ENCODE assay signal across 15 cellular contexts in genomic region chr9:112796485-112796884, GRCh38. TPM values are rescaled to one million over a fixed set of nuclear protein-coding genes. Genes with fewer than 3 reads are reported as not detected.
DNase-seq lines count a peak whose midpoint lies in the region; ATAC-seq and TF ChIP-seq lines count a peak whose summit lies in the region.
"Had no signal": no experiment of that assay in that cellular context is flagged by ENCODE, and none has a peak within 500 bp of the region (broad histone marks: within the 10 kb centered on the region; RNA-seq: fewer than 3 reads in every experiment).

No MANE protein-coding gene starts in this region.

- no peaks in the 10 kb centered on the region for H3K36me3 ChIP-seq in HAP-1 (replicated peaks)

- no peaks in the 10 kb centered on the region for H3K27me3 Mint-ChIP-seq in chondrocyte (ENCODE audit: low read depth)
- no peaks in the 10 kb centered on the region for H3K27me3 Mint-ChIP-seq in nephron (ENCODE audit: low read depth)
- H3K27me3 Mint-ChIP-seq: CD4-positive, alpha-beta memory T cell had no signal

- H3K4me3 Mint-ChIP-seq in chondrocyte (ENCODE audit: unreplicated experiment) = no peak overlapping the region
- no peak overlapping the region for H3K4me3 Mint-ChIP-seq in nephron
- H3K4me3 Mint-ChIP-seq: CD4-positive, alpha-beta memory T cell; GM23338 had no signal

- no peak for TF ChIP-seq RAD21 in Ishikawa (IDR thresholded peaks at IDR 0.05; ENCODE audit: low read depth)

- peaks cover 34% of the 10 kb centered on the region for H3K4me1 Mint-ChIP-seq in chondrocyte (ENCODE audit: low read depth)
- H3K4me1 Mint-ChIP-seq in nephron = peaks cover 18% of the 10 kb centered on the region
- H3K4me1 Mint-ChIP-seq: GM23338 had no signal

- TF ChIP-seq EP300 in Ishikawa (IDR thresholded peaks at IDR 0.05; ENCODE audit: borderline replicate concordance) = no peak

- no peak for ATAC-seq in HG03175 (IDR thresholded peaks at IDR 0.05; ENCODE audit: unreplicated experiment)
- ATAC-seq: GM23338 had no signal

- H3K27ac Mint-ChIP-seq in chondrocyte (ENCODE audit: unreplicated experiment) = peak overlapping the region; percentile 64
- H3K27ac Mint-ChIP-seq in nephron = peak overlapping the region; percentile 25 to 45 (median 39)
- H3K27ac Mint-ChIP-seq: GM23338 had no signal

- H3K36me3 Mint-ChIP-seq in chondrocyte (ENCODE audit: low read depth) = no peaks in the 10 kb centered on the region
- no peaks in the 10 kb centered on the region for H3K36me3 Mint-ChIP-seq in nephron (ENCODE audit: low read depth)
- H3K36me3 Mint-ChIP-seq: CD4-positive, alpha-beta memory T cell had no signal

- in situ Hi-C loops in HAP-1 (cut with MboI; ENCODE audit: low sequenced_read_pairs) = no loop called here

- no peaks in the 10 kb centered on the region for H3K27me3 ChIP-seq in HAP-1 (ENCODE audit: low read depth)

- TF ChIP-seq CTCF in chondrocyte (IDR thresholded peaks at IDR 0.05) = no peak
- TF ChIP-seq CTCF in nephron (IDR thresholded peaks at IDR 0.05; ENCODE audit: unreplicated experiment in 3 of 3) = no peak

- no peaks in the 10 kb centered on the region for H3K9me3 Mint-ChIP-seq in chondrocyte (ENCODE audit: low read depth)
- no peaks in the 10 kb centered on the region for H3K9me3 Mint-ChIP-seq in nephron
- H3K9me3 Mint-ChIP-seq: CD4-positive, alpha-beta memory T cell had no signal

- H3K9me3 ChIP-seq in HAP-1 = no peaks in the 10 kb centered on the region

- DNase-seq in chondrocyte (ENCODE audit: low spot score) (no peak), HAP-1 (ENCODE audit: low spot score in 2 of 2) (no peak), T1000 (lab: John Stamatoyannopoulos, UW) (no peak)
- DNase-seq: C1 segment of cervical spinal cord; Calu3; CD4-positive, alpha-beta memory T cell; COR-L47; DMS53; DMS79 treated with DMSO at 0.1 percent for 48 hours; GF-D8; HCEC 1CT had no signal

- no peak overlapping the region for H3K4me3 ChIP-seq in HAP-1
- H3K4me3 ChIP-seq: GM23338 had no signal

- H3K4me1 ChIP-seq in HAP-1 = 0 out of 2 replicates have a peak, but pooled peaks cover 2% of the 10 kb centered on the region

TF ChIP-seq in Ishikawa, 13 proteins besides CTCF, POLR2A, EP300 and RAD21:
- no peak for TF ChIP-seq EGR1 (IDR thresholded peaks at IDR 0.05)
- 0 out of 2 replicates have a peak, but pooled peaks have one; percentile 9 for TF ChIP-seq CEBPB (IDR thresholded peaks at IDR 0.05)
- no peak for TF ChIP-seq TCF12 (IDR thresholded peaks at IDR 0.05; ENCODE audit: low read depth)
TF ChIP-seq in Ishikawa: peak in this region for 1.

RNA-seq across cellular contexts. Expression of gene SNX30, which starts 45.9 kb away (rescaled TPM):
- 14.5 to 20.1 TPM (median 19.9 TPM) in 3 replicates for total RNA-seq in chondrocyte
